1 cellular context compared by ENCODE assay signal in the genomic region with DNA sequence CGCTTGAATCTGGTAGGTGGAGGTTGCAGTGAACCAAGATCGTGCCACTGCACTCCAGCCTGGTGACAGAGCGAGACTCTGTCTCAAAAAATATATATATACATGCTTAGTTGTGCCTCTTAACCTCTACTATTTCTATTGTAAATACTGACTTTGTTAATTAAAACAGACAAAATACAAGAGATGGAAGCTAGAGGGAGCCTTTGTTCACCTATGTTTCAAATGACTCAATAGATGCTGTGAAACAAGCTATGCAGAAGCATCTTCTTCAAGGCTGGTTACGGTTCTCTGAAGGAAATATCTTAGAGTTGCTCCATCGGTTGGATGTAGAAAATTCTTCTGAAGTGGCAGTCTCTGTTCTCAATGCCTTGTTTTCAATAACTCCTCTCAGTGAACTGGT.
TF ChIP-seq lines count a peak whose summit lies in the region.

No MANE protein-coding gene starts in this region.

TF ChIP-seq in IMR-90, 13 proteins besides CTCF, POLR2A, EP300 and RAD21:
- TF ChIP-seq CEBPB (IDR thresholded peaks at IDR 0.05; ENCODE audit: low read depth, low read length) (peak; percentile 48), RFX5 (IDR thresholded peaks at IDR 0.05; ENCODE audit: low read depth, low read length) (no peak), SMC3 (IDR thresholded peaks at IDR 0.05; ENCODE audit: low read depth, low read length) (peak; percentile 48), MAFK (IDR thresholded peaks at IDR 0.05; ENCODE audit: low read depth, low read length) (no peak)
